In genomic region chr7:18845700-18846099, GRCh38 we compare ENCODE assay signal across 27 cellular contexts.
"Had no signal": no experiment of that assay in that cellular context is flagged by ENCODE, and none has a peak within 500 bp of the region (broad histone marks: within the 10 kb centered on the region; RNA-seq: fewer than 3 reads in every experiment).

No MANE protein-coding gene starts in this region.

- H3K9me3 Mint-ChIP-seq: activated CD4-positive, alpha-beta memory T cell treated with anti-CD3 and anti-CD28 coated beads for 36 hours; activated CD4-positive, alpha-beta T cell treated with anti-CD3 and anti-CD28 coated beads, Interleukin-2, amount 10 ng/mL, durations not matched to agents 24 days and 14 days; activated naive CD4-positive, alpha-beta T cell treated with anti-CD3 and anti-CD28 coated beads, Interleukin-2, amount 10 ng/mL, durations not matched to agents 7 days and 5 days; endodermal cell; naive B cell; stimulated activated memory B cell treated with anti-CD40 and anti-IgM and Interleukin-4, amounts not matched to agents 10 μg/mL and 1 μg/mL and 100 μg/mL, for 72 hours; stimulated activated naive CD8-positive, alpha-beta T cell treated with anti-CD3 and anti-CD28 coated beads, Interleukin-15, amount 100 ng/mL, for 72 hours had no signal

- H3K27ac ChIP-seq: esophagus muscularis mucosa, parathyroid adenoma, psoas muscle, sigmoid colon, tibial artery had no signal

- H3K9me3 ChIP-seq: esophagus muscularis mucosa, psoas muscle, sigmoid colon, tibial artery had no signal

- H2AFZ ChIP-seq: parathyroid adenoma had no signal

- H3K4me1 ChIP-seq: esophagus muscularis mucosa, parathyroid adenoma, psoas muscle, sigmoid colon, tibial artery had no signal

- H3K4me3 ChIP-seq: esophagus muscularis mucosa, psoas muscle, sigmoid colon, tibial artery had no signal

- H3K79me2 ChIP-seq: parathyroid adenoma had no signal

- H3K4me3 Mint-ChIP-seq: activated CD4-positive, alpha-beta memory T cell treated with anti-CD3 and anti-CD28 coated beads for 36 hours; activated CD4-positive, alpha-beta T cell treated with anti-CD3 and anti-CD28 coated beads, Interleukin-2, amount 10 ng/mL, durations not matched to agents 24 days and 14 days; activated naive CD4-positive, alpha-beta T cell treated with anti-CD3 and anti-CD28 coated beads, Interleukin-2, amount 10 ng/mL, durations not matched to agents 7 days and 5 days; activated naive CD8-positive, alpha-beta T cell treated with anti-CD3 and anti-CD28 coated beads, Interleukin-2, amount 10 ng/mL, durations not matched to agents 7 days and 5 days; endodermal cell; naive B cell; stimulated activated memory B cell treated with anti-CD40 and anti-IgM and Interleukin-4, amounts not matched to agents 10 μg/mL and 1 μg/mL and 100 μg/mL, for 72 hours; stimulated activated naive CD8-positive, alpha-beta T cell treated with anti-CD3 and anti-CD28 coated beads, Interleukin-15, amount 100 ng/mL, for 72 hours; T-helper 17 cell had no signal

- H3K4me1 Mint-ChIP-seq: activated CD4-positive, alpha-beta T cell treated with anti-CD3 and anti-CD28 coated beads, Interleukin-2, amount 10 ng/mL, durations not matched to agents 24 days and 14 days; activated naive CD4-positive, alpha-beta T cell treated with anti-CD3 and anti-CD28 coated beads, Interleukin-2, amount 10 ng/mL, durations not matched to agents 7 days and 5 days; activated naive CD8-positive, alpha-beta T cell treated with anti-CD3 and anti-CD28 coated beads, Interleukin-2, amount 10 ng/mL, durations not matched to agents 7 days and 5 days; stimulated activated naive CD8-positive, alpha-beta T cell treated with anti-CD3 and anti-CD28 coated beads, Interleukin-15, amount 100 ng/mL, for 72 hours; T-helper 17 cell had no signal

- H3K9ac ChIP-seq: parathyroid adenoma had no signal

- H3K27me3 ChIP-seq: esophagus muscularis mucosa, sigmoid colon, tibial artery had no signal

- H3K36me3 ChIP-seq: esophagus muscularis mucosa, sigmoid colon, tibial artery had no signal

- H3K36me3 Mint-ChIP-seq: activated CD4-positive, alpha-beta memory T cell treated with anti-CD3 and anti-CD28 coated beads for 36 hours; activated naive CD4-positive, alpha-beta T cell treated with anti-CD3 and anti-CD28 coated beads, Interleukin-2, amount 10 ng/mL, durations not matched to agents 7 days and 5 days; activated naive CD8-positive, alpha-beta T cell treated with anti-CD3 and anti-CD28 coated beads, Interleukin-2, amount 10 ng/mL, durations not matched to agents 7 days and 5 days; naive B cell; stimulated activated memory B cell treated with anti-CD40 and anti-IgM and Interleukin-4, amounts not matched to agents 10 μg/mL and 1 μg/mL and 100 μg/mL, for 72 hours had no signal

- DNase-seq: activated CD4-positive, alpha-beta memory T cell treated with anti-CD3 and anti-CD28 coated beads for 36 hours; activated CD4-positive, alpha-beta T cell treated with anti-CD3 and anti-CD28 coated beads, Interleukin-2, amount 10 ng/mL, durations not matched to agents 24 days and 14 days; activated CD4-positive, CD25-positive, alpha-beta regulatory T cell treated with anti-CD3 and anti-CD28 coated beads, Interleukin-2, amount 50 U/mL, for 72 hours; activated CD8-positive, alpha-beta memory T cell treated with anti-CD3 and anti-CD28 coated beads, Interleukin-2, amount 50 U/mL, for 4 hours; activated gamma-delta T cell; activated naive CD4-positive, alpha-beta T cell treated with anti-CD3 and anti-CD28 coated beads, Interleukin-2, amount 10 ng/mL, durations not matched to agents 7 days and 5 days; activated naive CD8-positive, alpha-beta T cell treated with anti-CD3 and anti-CD28 coated beads, Interleukin-2, amount 10 ng/mL, durations not matched to agents 7 days and 5 days; activated T-cell treated with anti-CD3 and anti-CD28 coated beads, Interleukin-2, amount 50 U/mL, for 1 hour; central memory CD4-positive, alpha-beta T cell; endodermal cell; foreskin melanocyte; left cardiac atrium; left ventricle myocardium superior; naive B cell; occipital lobe; psoas muscle; sigmoid colon; small intestine; stimulated activated CD4-positive, alpha-beta T cell treated with anti-CD3 and anti-CD28 coated beads, Interleukin-4, amount 100 ng/mL, for 24 hours; stimulated activated CD8-positive, alpha-beta memory T cell treated with anti-CD3 and anti-CD28 coated beads, Interleukin-4, amount 100 ng/mL, for 48 hours; stimulated activated naive CD8-positive, alpha-beta T cell treated with anti-CD3 and anti-CD28 coated beads, Interleukin-15, amount 100 ng/mL, for 72 hours; substantia nigra; T-helper 17 cell; tibial artery had no signal

- H3K27ac Mint-ChIP-seq: activated CD4-positive, alpha-beta memory T cell treated with anti-CD3 and anti-CD28 coated beads for 36 hours; activated CD4-positive, alpha-beta T cell treated with anti-CD3 and anti-CD28 coated beads, Interleukin-2, amount 10 ng/mL, durations not matched to agents 24 days and 14 days; activated naive CD4-positive, alpha-beta T cell treated with anti-CD3 and anti-CD28 coated beads, Interleukin-2, amount 10 ng/mL, durations not matched to agents 7 days and 5 days; activated naive CD8-positive, alpha-beta T cell treated with anti-CD3 and anti-CD28 coated beads, Interleukin-2, amount 10 ng/mL, durations not matched to agents 7 days and 5 days; endodermal cell; naive B cell; stimulated activated memory B cell treated with anti-CD40 and anti-IgM and Interleukin-4, amounts not matched to agents 10 μg/mL and 1 μg/mL and 100 μg/mL, for 72 hours; stimulated activated naive CD8-positive, alpha-beta T cell treated with anti-CD3 and anti-CD28 coated beads, Interleukin-15, amount 100 ng/mL, for 72 hours; T-helper 17 cell had no signal

- H3K27me3 Mint-ChIP-seq: activated CD4-positive, alpha-beta memory T cell treated with anti-CD3 and anti-CD28 coated beads for 36 hours; activated CD4-positive, alpha-beta T cell treated with anti-CD3 and anti-CD28 coated beads, Interleukin-2, amount 10 ng/mL, durations not matched to agents 24 days and 14 days; activated naive CD4-positive, alpha-beta T cell treated with anti-CD3 and anti-CD28 coated beads, Interleukin-2, amount 10 ng/mL, durations not matched to agents 7 days and 5 days; activated naive CD8-positive, alpha-beta T cell treated with anti-CD3 and anti-CD28 coated beads, Interleukin-2, amount 10 ng/mL, durations not matched to agents 7 days and 5 days; naive B cell; stimulated activated memory B cell treated with anti-CD40 and anti-IgM and Interleukin-4, amounts not matched to agents 10 μg/mL and 1 μg/mL and 100 μg/mL, for 72 hours; stimulated activated naive CD8-positive, alpha-beta T cell treated with anti-CD3 and anti-CD28 coated beads, Interleukin-15, amount 100 ng/mL, for 72 hours; T-helper 17 cell had no signal
